ENCODE assay signal across 9 cellular contexts in the genomic region with DNA sequence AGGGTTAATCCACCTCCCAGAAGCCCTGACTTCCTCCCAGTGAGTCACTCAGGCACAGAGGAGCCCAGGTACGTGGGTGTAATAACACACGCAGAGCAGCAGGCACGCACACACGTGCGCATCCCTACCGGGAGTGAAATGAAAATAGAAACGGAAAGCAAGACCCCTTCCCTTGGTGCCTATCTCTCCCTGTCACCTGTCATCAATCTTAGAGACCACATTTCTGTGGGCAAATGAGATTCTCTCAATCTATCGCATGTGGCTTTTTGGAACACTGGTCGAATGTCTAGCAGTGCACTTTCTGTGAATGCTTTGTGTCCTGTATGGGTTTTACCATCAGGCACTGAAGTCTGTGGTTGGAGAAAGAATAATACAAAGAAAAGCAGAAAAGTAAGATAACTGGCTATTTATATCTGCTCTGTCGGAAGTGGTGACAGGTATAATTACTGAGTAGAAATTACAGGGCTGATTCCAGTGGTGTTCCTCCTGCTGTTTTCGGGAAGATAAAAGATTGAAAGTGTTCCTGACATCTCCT.
DNase-seq lines count a peak whose midpoint lies in the region; ATAC-seq lines count a peak whose summit lies in the region.
"Had no signal": no experiment of that assay in that cellular context is flagged by ENCODE, and none has a peak within 500 bp of the region (broad histone marks: within the 10 kb centered on the region; RNA-seq: fewer than 3 reads in every experiment).

No MANE protein-coding gene starts in this region.

- peak; percentile 80 for DNase-seq in activated CD4-positive, alpha-beta T cell treated with anti-CD3 and anti-CD28 coated beads, Interleukin-2, amount 10 ng/mL, durations not matched to agents 24 days and 14 days
- peak; percentile 1 for DNase-seq in occipital lobe (lab: John Stamatoyannopoulos, UW)
- DNase-seq in Kasumi-1 (lab: John Stamatoyannopoulos, UW), result no peak
- no peak for DNase-seq in NK-92 treated with Interleukin-12 subunit alpha and Interleukin-12 subunit beta, amount 100 ng/mL, for 24 hours (lab: John Stamatoyannopoulos, UW)

- peaks cover 3% of the 10 kb centered on the region for H3K36me3 Mint-ChIP-seq in activated CD4-positive, alpha-beta T cell treated with anti-CD3 and anti-CD28 coated beads, Interleukin-2, amount 10 ng/mL, durations not matched to agents 24 days and 14 days (ENCODE audit: low read depth)

- peaks cover 19% of the 10 kb centered on the region for H3K27me3 Mint-ChIP-seq in activated CD4-positive, alpha-beta T cell treated with anti-CD3 and anti-CD28 coated beads, Interleukin-2, amount 10 ng/mL, durations not matched to agents 24 days and 14 days

- intact Hi-C loops in activated CD4-positive, alpha-beta T cell treated with anti-CD3 and anti-CD28 coated beads, Interleukin-2, amount 10 ng/mL, durations not matched to agents 24 days and 14 days (cut with micrococcal nuclease), result no loop called here

- H3K27ac Mint-ChIP-seq in activated CD4-positive, alpha-beta T cell treated with anti-CD3 and anti-CD28 coated beads, Interleukin-2, amount 10 ng/mL, durations not matched to agents 24 days and 14 days, result peak overlapping the region; percentile 25
- H3K27ac Mint-ChIP-seq: dendritic cell treated with granulocyte-macrophage colony-stimulating factor and Interleukin-4, amounts not matched to agents 40 ng/mL and 50 ng/mL, for 4 days had no signal

- H3K4me1 Mint-ChIP-seq in activated CD4-positive, alpha-beta T cell treated with anti-CD3 and anti-CD28 coated beads, Interleukin-2, amount 10 ng/mL, durations not matched to agents 24 days and 14 days, result peaks cover 20% of the 10 kb centered on the region

- ATAC-seq in GM18909 (IDR thresholded peaks at IDR 0.05; ENCODE audit: poor library complexity, unreplicated experiment) (peak; percentile 78), HG02973 (IDR thresholded peaks at IDR 0.05; ENCODE audit: unreplicated experiment) (peak; percentile 81), HG03457 (IDR thresholded peaks at IDR 0.05; ENCODE audit: unreplicated experiment) (no peak), HG03469 (IDR thresholded peaks at IDR 0.05; ENCODE audit: unreplicated experiment) (no peak)

- H3K9me3 Mint-ChIP-seq in activated CD4-positive, alpha-beta T cell treated with anti-CD3 and anti-CD28 coated beads, Interleukin-2, amount 10 ng/mL, durations not matched to agents 24 days and 14 days, result peaks cover 21% of the 10 kb centered on the region

- peak overlapping the region; percentile 72 for H3K4me3 Mint-ChIP-seq in activated CD4-positive, alpha-beta T cell treated with anti-CD3 and anti-CD28 coated beads, Interleukin-2, amount 10 ng/mL, durations not matched to agents 24 days and 14 days
- H3K4me3 Mint-ChIP-seq: dendritic cell treated with granulocyte-macrophage colony-stimulating factor and Interleukin-4, amounts not matched to agents 40 ng/mL and 50 ng/mL, for 4 days had no signal

Comparison
In these comparisons a context has a peak if more than half of its experiments do, and no peak if none do; other contexts are left out.
1. ATAC-seq: peak in GM18909 (single experiment) and HG02973 (single experiment); none in HG03457 (single experiment) and HG03469 (single experiment).
2. DNase-seq: peak in activated CD4-positive, alpha-beta T cell treated with anti-CD3 and anti-CD28 coated beads, Interleukin-2, amount 10 ng/mL, durations not matched to agents 24 days and 14 days (single experiment) and occipital lobe (single experiment); none in Kasumi-1 (0 of 2) and NK-92 treated with Interleukin-12 subunit alpha and Interleukin-12 subunit beta, amount 100 ng/mL, for 24 hours (single experiment).